1 cellular context compared by ENCODE assay signal in the genomic region with DNA sequence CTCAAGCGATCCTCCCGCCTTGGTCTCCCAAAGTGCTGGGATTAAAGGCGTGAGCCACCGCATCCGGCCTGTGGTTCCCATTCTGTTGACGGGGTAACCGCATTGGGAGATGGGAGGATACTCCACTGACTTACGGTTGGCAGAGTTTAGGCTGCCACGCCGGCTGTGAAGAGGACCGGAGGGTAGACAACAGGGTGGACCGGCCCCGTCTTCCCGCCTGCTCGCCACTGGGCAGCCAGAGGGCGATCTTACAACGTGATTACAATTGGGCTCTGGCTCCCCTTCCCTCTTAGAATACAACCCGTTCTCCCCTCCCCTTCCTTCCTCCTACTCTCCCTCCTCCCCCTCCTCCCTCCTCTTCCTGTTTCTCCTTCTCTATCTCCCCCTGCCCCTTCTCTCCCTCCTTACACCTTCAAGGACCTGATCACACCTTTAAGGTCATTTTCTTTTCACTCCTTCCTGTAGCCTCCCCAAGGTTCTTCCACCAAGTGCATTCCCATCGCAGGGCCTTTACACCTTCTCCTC.
A peak's percentile ranks its signal among the peaks of the same experiment; 100 is the strongest.
TF ChIP-seq lines count a peak whose summit lies in the region.

No MANE protein-coding gene starts in this region.

TF ChIP-seq in HEK293, 187 proteins besides CTCF, POLR2A, EP300 and RAD21 (continued from another document):
- peak; percentile 73; the same call in 1 of the 2 replicates for TF ChIP-seq ZNF280D (tag by site-specific recombination; IDR thresholded peaks at IDR 0.05)
- TF ChIP-seq SP7 (tag by site-specific recombination; IDR thresholded peaks at IDR 0.05) = peak; percentile 78
- no peak for TF ChIP-seq ZNF138 (tag by site-specific recombination; IDR thresholded peaks at IDR 0.05; ENCODE audit: borderline replicate concordance)
- TF ChIP-seq TRIM28 (IDR thresholded peaks at IDR 0.05; ENCODE audit: borderline replicate concordance, low read length) = no peak
- peak; percentile 77; the same call in 1 of the 2 replicates for TF ChIP-seq MZF1 (tag by site-specific recombination; IDR thresholded peaks at IDR 0.05; ENCODE audit: borderline replicate concordance)
- no peak; the same call in 1 of the 2 replicates for TF ChIP-seq ZFP37 (tag by site-specific recombination; IDR thresholded peaks at IDR 0.05)
- TF ChIP-seq ZNF792 (tag by site-specific recombination; IDR thresholded peaks at IDR 0.05) = peak; percentile 27; the same call in 1 of the 2 replicates
- peak; percentile 99 for TF ChIP-seq ZNF121 (tag by site-specific recombination; IDR thresholded peaks at IDR 0.05)
- 0 out of 2 replicates have a peak, but pooled peaks have one; percentile 30 for TF ChIP-seq ZBTB20 (tag by site-specific recombination; IDR thresholded peaks at IDR 0.05)
- TF ChIP-seq ZNF248 (tag by site-specific recombination; IDR thresholded peaks at IDR 0.05) = no peak
- peak; percentile 89 for TF ChIP-seq ZNF366 (tag by site-specific recombination; conservative IDR thresholded peaks at IDR 0.05)
